In the genomic region with DNA sequence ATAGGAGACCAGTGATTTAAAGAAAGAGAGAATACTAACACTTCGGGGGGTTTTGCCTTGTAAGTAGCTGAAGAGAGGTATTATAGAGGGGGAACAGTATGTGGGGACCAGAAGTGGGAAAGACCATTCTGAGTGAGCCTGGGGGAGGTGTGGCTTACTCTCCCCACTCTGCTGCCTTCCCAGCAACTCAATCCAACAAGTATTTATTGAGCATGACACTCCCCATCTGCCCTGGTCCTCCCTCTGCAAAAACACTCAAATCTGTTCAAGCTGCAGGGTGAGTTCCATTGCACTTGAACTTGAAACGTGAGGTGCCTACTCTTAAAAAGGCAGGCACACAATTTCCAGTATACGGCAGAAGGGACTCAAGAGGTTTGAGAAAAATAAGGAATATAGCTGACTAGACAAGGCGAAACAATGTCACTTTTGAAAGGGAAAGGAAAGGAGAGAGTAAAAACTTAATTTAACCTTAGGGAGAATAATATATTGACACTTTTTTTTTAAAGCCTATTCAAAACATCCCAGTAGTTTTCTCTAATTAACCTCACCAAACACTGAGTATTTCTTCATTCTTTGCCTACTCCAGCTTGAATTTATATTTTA, we compare ENCODE assay signal across 1 cellular context.
TF ChIP-seq lines count a peak whose summit lies in the region.

No MANE protein-coding gene starts in this region.

TF ChIP-seq in GM23338, 12 proteins besides CTCF, POLR2A, EP300 and RAD21:
- TF ChIP-seq CREB1 (CRISPR knock-in tag; IDR thresholded peaks at IDR 0.05; ENCODE audit: low read depth) = no peak
- no peak for TF ChIP-seq ETS1 (IDR thresholded peaks at IDR 0.05)
- TF ChIP-seq STAT1 (IDR thresholded peaks at IDR 0.05; ENCODE audit: unreplicated experiment) = no peak
- no peak for TF ChIP-seq EZH2 (IDR thresholded peaks at IDR 0.05; ENCODE audit: low read depth, unreplicated experiment)
TF ChIP-seq in GM23338: peak in this region for 0.
